In the genomic region with DNA sequence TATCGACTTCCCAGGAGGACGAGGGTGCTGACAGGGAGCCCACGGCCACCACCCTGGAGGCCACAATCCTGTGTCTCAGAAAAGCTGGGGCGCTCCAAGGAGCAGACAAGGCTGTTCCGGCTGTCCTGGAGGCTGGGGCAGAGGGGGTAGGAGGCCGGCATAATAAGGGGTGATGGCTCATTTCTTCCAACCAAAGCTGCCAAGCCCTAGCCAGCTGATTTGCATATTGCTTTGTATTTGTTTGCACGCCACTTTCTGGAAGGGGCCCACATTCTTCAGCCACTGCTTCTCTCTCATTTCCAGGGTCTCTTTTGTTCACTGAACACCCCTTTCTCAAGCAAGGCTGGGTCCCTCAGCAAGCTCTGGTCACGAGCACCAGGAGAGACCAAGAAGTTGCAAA, we compare ENCODE assay signal across 21 cellular contexts. TPM values are rescaled to one million over a fixed set of nuclear protein-coding genes. Genes with fewer than 3 reads are reported as not detected.
"Had no signal": no experiment of that assay in that cellular context is flagged by ENCODE, and none has a peak within 500 bp of the region (broad histone marks: within the 10 kb centered on the region; RNA-seq: fewer than 3 reads in every experiment).

No MANE protein-coding gene starts in this region.

- H3K4me1 ChIP-seq: prostate gland, thyroid gland, upper lobe of right lung had no signal

- H3K27ac Mint-ChIP-seq: activated naive CD4-positive, alpha-beta T cell treated with anti-CD3 and anti-CD28 coated beads, Interleukin-2, amount 50 U/mL, for 72 hours; naive thymus-derived CD8-positive, alpha-beta T cell had no signal

- ATAC-seq: naive thymus-derived CD8-positive, alpha-beta T cell; upper lobe of right lung had no signal

- H2AFZ ChIP-seq: neural progenitor cell had no signal

- H3K4me3 Mint-ChIP-seq: activated CD8-positive, alpha-beta memory T cell treated with anti-CD3 and anti-CD28 coated beads, Interleukin-2, amount 10 ng/mL, durations not matched to agents 7 days and 5 days; naive thymus-derived CD8-positive, alpha-beta T cell had no signal

- H3K36me3 ChIP-seq: neural progenitor cell, prostate gland, thyroid gland, upper lobe of right lung had no signal

- H3K27me3 ChIP-seq: thyroid gland had no signal

- H3K27ac ChIP-seq: neural progenitor cell, prostate gland, thyroid gland, upper lobe of right lung, VCaP had no signal

- H3K4me3 ChIP-seq: lung, neural progenitor cell, prostate gland, thyroid gland, upper lobe of right lung had no signal

- DNase-seq: activated CD8-positive, alpha-beta memory T cell treated with anti-CD3 and anti-CD28 coated beads, Interleukin-2, amount 10 ng/mL, durations not matched to agents 7 days and 5 days; activated T-cell treated with anti-CD3 and anti-CD28 coated beads for 4 hours; aorta; central memory CD4-positive, alpha-beta T cell; effector memory CD4-positive, alpha-beta T cell; foreskin melanocyte; kidney; naive thymus-derived CD8-positive, alpha-beta T cell; stimulated activated CD4-positive, alpha-beta T cell treated with anti-CD3 and anti-CD28 coated beads, Interleukin-2, amount 100 ng/mL, for 48 hours; stimulated activated CD8-positive, alpha-beta memory T cell treated with anti-CD3 and anti-CD28 coated beads, Interleukin-4, amount 100 ng/mL, for 48 hours; stimulated activated naive CD4-positive, alpha-beta T cell treated with Interleukin-2 at 50 U/mL for 16 hours; substantia nigra; SW 1271; thyroid gland; upper lobe of right lung had no signal

RNA-seq across cellular contexts. Expression of gene PDE2A, which starts 4.7 kb away (rescaled TPM):
- total RNA-seq: osteocyte had no signal
